8 cellular contexts compared by ENCODE assay signal in the genomic region with DNA sequence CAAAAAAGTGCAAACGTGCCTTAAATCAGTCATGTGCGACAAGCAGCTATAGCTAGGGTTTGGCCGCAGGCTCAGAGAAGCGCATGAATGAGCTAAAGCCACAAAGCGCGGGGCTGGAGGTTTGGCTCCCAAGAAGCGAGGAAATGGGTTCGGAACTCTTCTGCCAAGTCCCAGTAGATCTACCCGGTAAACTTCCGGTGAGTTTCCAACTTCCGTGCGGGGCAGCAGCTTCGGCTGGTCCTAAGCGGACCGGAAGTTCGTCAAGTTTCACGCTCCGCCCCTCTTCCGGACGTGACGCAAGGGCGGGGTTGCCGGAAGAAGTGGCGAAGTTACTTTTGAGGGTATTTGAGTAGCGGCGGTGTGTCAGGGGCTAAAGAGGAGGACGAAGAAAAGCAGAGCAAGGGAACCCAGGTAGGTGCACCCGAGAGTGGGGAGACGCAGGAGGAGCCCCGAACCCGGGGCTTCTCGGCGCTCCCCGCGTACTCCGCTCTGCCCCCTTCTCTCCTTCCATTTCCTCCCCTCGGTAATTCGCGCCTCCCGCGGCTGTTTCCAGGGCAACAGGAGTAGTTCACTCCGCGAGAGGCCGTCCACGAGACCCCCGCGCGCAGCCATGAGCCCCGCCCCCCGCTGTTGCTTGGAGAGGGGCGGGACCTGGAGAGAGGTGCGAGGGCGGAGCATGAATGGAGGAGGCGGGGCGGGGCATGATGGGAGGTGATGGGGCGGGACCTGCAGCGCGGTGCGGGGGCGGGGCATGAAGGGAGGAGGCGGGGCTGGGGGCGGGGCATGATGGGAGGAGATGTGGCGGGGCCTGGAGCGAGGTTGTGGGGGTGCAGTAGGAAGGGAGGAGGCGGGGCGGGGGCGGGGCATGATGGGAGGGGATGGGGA. TPM values are rescaled to one million over a fixed set of nuclear protein-coding genes. Genes with fewer than 3 reads are reported as not detected.
DNase-seq lines count a peak whose midpoint lies in the region; ATAC-seq and TF ChIP-seq lines count a peak whose summit lies in the region.

A gene (plus strand): TSS at position 292 of the 885 bp plus-strand sequence. CDS start 1,149 bp downstream, outside the sequence.

- H3K27ac Mint-ChIP-seq in CD4-positive, CD25-positive, alpha-beta regulatory T cell: peak within 1 kb of the TSS; percentile 97 to 100 (median 99)

- peak within 1 kb of the TSS; percentile 100 for H3K27ac ChIP-seq in CD4-positive, CD25-positive, alpha-beta regulatory T cell (ENCODE audit: insufficient read depth, low read length, poor library complexity, severe bottlenecking)
- peak within 1 kb of the TSS; percentile 98 for H3K27ac ChIP-seq in lung (ENCODE audit: low read depth in 1 of 2, low read length in 1 of 2)

- H3K9me3 Mint-ChIP-seq in CD4-positive, CD25-positive, alpha-beta regulatory T cell: peaks cover 0 to 2% (median 0%) of the 10 kb centered on the region in 7 donors

- H3K4me1 Mint-ChIP-seq in CD4-positive, CD25-positive, alpha-beta regulatory T cell: peaks cover 0 to 25% (median 11%) of the 10 kb centered on the region in 4 donors

- no peak for TF ChIP-seq CTCF in lung (IDR thresholded peaks at IDR 0.05; ENCODE audit: control extremely low read depth, extremely low read depth)

- WGBS in lung, 2 donors: 2% methylated on average over 61 to 67 of the region's 67 CpGs

- H3K36me3 Mint-ChIP-seq in CD4-positive, CD25-positive, alpha-beta regulatory T cell: peaks cover 15% of the 10 kb centered on the region

- H3K4me3 ChIP-seq in CD4-positive, CD25-positive, alpha-beta regulatory T cell (ENCODE audit: low read depth, low read length): peak within 1 kb of the TSS; percentile 83
- peak within 1 kb of the TSS; percentile 80 for H3K4me3 ChIP-seq in lung

- ATAC-seq in CD4-positive, CD25-positive, alpha-beta regulatory T cell (ENCODE audit: low read depth in 2 of 2): peak; percentile 89 to 90
- peak; percentile 79 for ATAC-seq in GM19455 (IDR thresholded peaks at IDR 0.05; ENCODE audit: unreplicated experiment)
- peak; percentile 91 for ATAC-seq in lung (ENCODE audit: insufficient read depth, low FRiP score)

- H3K4me1 ChIP-seq in CD4-positive, CD25-positive, alpha-beta regulatory T cell (ENCODE audit: control insufficient read depth, insufficient read depth, low read length, poor library complexity, severe bottlenecking): peaks cover 12% of the 10 kb centered on the region
- peaks cover 0 to 2% of the 10 kb centered on the region in 2 donors for H3K4me1 ChIP-seq in lung (ENCODE audit: control insufficient read depth in 2 of 2, insufficient read depth in 2 of 2, low read length in 2 of 2)

- DNase-seq in CD4-positive, CD25-positive, alpha-beta regulatory T cell: peak; percentile 91 to 99 (median 96)
- DNase-seq in HS-27A (ENCODE audit: low read depth): peak; percentile 94
- DNase-seq in NK-92 (lab: John Stamatoyannopoulos, UW; ENCODE audit: unreplicated experiment): peak; percentile 77
- DNase-seq in activated CD8-positive, alpha-beta memory T cell treated with anti-CD3 and anti-CD28 coated beads for 1 hour (ENCODE audit: extremely low read depth in 1 of 2, low read depth in 1 of 2): peak; percentile 86
- DNase-seq in effector CD8-positive, alpha-beta T cell (lab: John Stamatoyannopoulos, UW): peak; percentile 92
- DNase-seq in lung (ENCODE audit: low spot score): peak; percentile 95
- peak; percentile 81 to 90 (median 89) for DNase-seq in stimulated activated CD4-positive, alpha-beta T cell treated with anti-CD3 and anti-CD28 coated beads, TNF-alpha, amount 100 ng/mL, for 4 hours (ENCODE audit: low read depth in 3 of 3)

- H3K4me3 Mint-ChIP-seq in CD4-positive, CD25-positive, alpha-beta regulatory T cell: peak within 1 kb of the TSS; percentile 86 to 98 (median 96)

- no peaks in the 10 kb centered on the region for H3K27me3 ChIP-seq in CD4-positive, CD25-positive, alpha-beta regulatory T cell (ENCODE audit: control insufficient read depth, insufficient read depth, low read length)
- no peaks in the 10 kb centered on the region for H3K27me3 ChIP-seq in lung (ENCODE audit: control insufficient read depth, insufficient read depth)

- H3K27me3 Mint-ChIP-seq in CD4-positive, CD25-positive, alpha-beta regulatory T cell: no peaks in the 10 kb centered on the region

- H3K36me3 ChIP-seq in CD4-positive, CD25-positive, alpha-beta regulatory T cell (ENCODE audit: control insufficient read depth, insufficient read depth, low read length): peaks cover 34% of the 10 kb centered on the region
- H3K36me3 ChIP-seq in lung (ENCODE audit: control insufficient read depth in 2 of 2, insufficient read depth in 2 of 2, low read length in 2 of 2): peaks cover 3 to 37% of the 10 kb centered on the region in 2 donors

- no peaks in the 10 kb centered on the region for H3K9me3 ChIP-seq in CD4-positive, CD25-positive, alpha-beta regulatory T cell (ENCODE audit: control insufficient read depth in 2 of 2, low read length in 2 of 2)
- H3K9me3 ChIP-seq in lung (ENCODE audit: control insufficient read depth in 2 of 2, insufficient read depth in 1 of 2, low read length in 1 of 2): no peaks in the 10 kb centered on the region

RNA-seq across cellular contexts. Expression of the gene that starts here (rescaled TPM):
- 213 TPM for total RNA-seq in CD4-positive, CD25-positive, alpha-beta regulatory T cell
- polyA plus RNA-seq in CD4-positive, CD25-positive, alpha-beta regulatory T cell: 10 to 100 TPM; 60.3 to 75.0 (median 70.3) TPM
- total RNA-seq in lung: 10 to 100 TPM; 52.5 to 96.4 TPM
- 100 to 1,000 TPM; 103 to 114 TPM for polyA plus RNA-seq in lung

Comparison
In these comparisons a context has a peak if more than half of its experiments do, and no peak if none do; other contexts are left out.
1. Peak in every context shown above with its lines: DNase-seq, ATAC-seq, H3K4me3 ChIP-seq and H3K27ac ChIP-seq.